In the genomic region with DNA sequence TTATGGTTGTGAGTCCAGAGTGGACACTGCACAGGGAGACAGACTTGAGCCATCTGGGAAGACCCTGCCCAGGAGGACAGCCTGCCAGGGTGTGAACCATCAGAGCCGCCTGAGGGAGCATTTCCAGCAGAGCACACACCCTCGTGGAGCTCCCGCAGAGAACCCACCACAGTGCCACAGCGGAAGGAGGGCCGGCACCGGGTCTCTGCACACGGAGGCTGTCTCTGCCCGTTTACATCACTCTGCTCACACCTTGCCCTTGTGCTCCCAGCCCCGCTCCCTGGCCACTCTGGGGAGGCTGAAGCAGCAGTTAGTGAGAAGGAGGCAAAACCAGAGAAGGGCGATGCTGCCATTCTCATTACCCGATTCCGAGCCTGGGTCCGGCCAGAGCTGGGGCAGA, we compare ENCODE assay signal across 22 cellular contexts.
"Had no signal": no experiment of that assay in that cellular context is flagged by ENCODE, and none has a peak within 500 bp of the region (broad histone marks: within the 10 kb centered on the region; RNA-seq: fewer than 3 reads in every experiment).

No MANE protein-coding gene starts in this region.

- H3K9me3 Mint-ChIP-seq: dendritic cell treated with granulocyte-macrophage colony-stimulating factor and Interleukin-4, amounts not matched to agents 40 ng/mL and 50 ng/mL, for 4 days; effector memory CD8-positive, alpha-beta T cell; naive thymus-derived CD4-positive, alpha-beta T cell; neural crest cell; stimulated activated naive B cell treated with anti-CD40 and anti-IgM and Interleukin-4, amounts not matched to agents 10 μg/mL and 1 μg/mL and 100 μg/mL, for 72 hours; stimulated activated naive CD8-positive, alpha-beta T cell treated with anti-CD3 and anti-CD28 coated beads, Interleukin-15, amount 100 ng/mL, for 72 hours had no signal

- H3K27me3 Mint-ChIP-seq: naive thymus-derived CD4-positive, alpha-beta T cell; stimulated activated naive CD8-positive, alpha-beta T cell treated with anti-CD3 and anti-CD28 coated beads, Interleukin-15, amount 100 ng/mL, for 72 hours had no signal

- H3K9me3 ChIP-seq: esophagus muscularis mucosa, gastrocnemius medialis, pancreas, prostate gland, spleen, testis, tibial nerve had no signal

- H3K4me1 Mint-ChIP-seq: stimulated activated naive B cell treated with anti-CD40 and anti-IgM and Interleukin-4, amounts not matched to agents 10 μg/mL and 1 μg/mL and 100 μg/mL, for 72 hours had no signal

- ATAC-seq: effector memory CD8-positive, alpha-beta T cell; gastrocnemius medialis; left lobe of liver; naive thymus-derived CD4-positive, alpha-beta T cell; pancreas; sciatic nerve; stimulated activated naive B cell treated with anti-CD40 and anti-IgM and Interleukin-4, amounts not matched to agents 10 μg/mL and 1 μg/mL and 100 μg/mL, for 72 hours; stimulated activated naive CD8-positive, alpha-beta T cell treated with anti-CD3 and anti-CD28 coated beads, Interleukin-15, amount 100 ng/mL, for 72 hours had no signal

- DNase-seq: effector memory CD8-positive, alpha-beta T cell; gastrocnemius medialis; islet precursor cell; mammary epithelial cell; naive thymus-derived CD4-positive, alpha-beta T cell; nucleus accumbens; pancreas; spleen; stimulated activated CD4-positive, alpha-beta T cell treated with anti-CD3 and anti-CD28 coated beads, Interleukin-15, amount 100 ng/mL, for 24 hours; stimulated activated CD4-positive, alpha-beta T cell treated with anti-CD3 and anti-CD28 coated beads, Interleukin-1b, Interleukin-23, amount 100 ng/mL, for 48 hours; stimulated activated CD4-positive, alpha-beta T cell treated with anti-CD3 and anti-CD28 coated beads, Interleukin-4, amount 100 ng/mL, for 24 hours; stimulated activated naive B cell treated with anti-CD40 and anti-IgM and Interleukin-4, amounts not matched to agents 10 μg/mL and 1 μg/mL and 100 μg/mL, for 72 hours; stimulated activated naive CD8-positive, alpha-beta T cell treated with anti-CD3 and anti-CD28 coated beads, Interleukin-15, amount 100 ng/mL, for 72 hours; testis had no signal

- H3K4me3 ChIP-seq: esophagus muscularis mucosa, gastrocnemius medialis, pancreas, prostate gland, spleen, testis, tibial nerve had no signal

- H3K27me3 ChIP-seq: esophagus muscularis mucosa, gastrocnemius medialis, pancreas, spleen, testis, tibial nerve had no signal

- H3K36me3 ChIP-seq: esophagus muscularis mucosa, gastrocnemius medialis, pancreas, prostate gland, spleen, tibial nerve had no signal

- H3K4me3 Mint-ChIP-seq: dendritic cell treated with granulocyte-macrophage colony-stimulating factor and Interleukin-4, amounts not matched to agents 40 ng/mL and 50 ng/mL, for 4 days; effector memory CD8-positive, alpha-beta T cell; naive thymus-derived CD4-positive, alpha-beta T cell; neural crest cell; stimulated activated naive B cell treated with anti-CD40 and anti-IgM and Interleukin-4, amounts not matched to agents 10 μg/mL and 1 μg/mL and 100 μg/mL, for 72 hours; stimulated activated naive CD8-positive, alpha-beta T cell treated with anti-CD3 and anti-CD28 coated beads, Interleukin-15, amount 100 ng/mL, for 72 hours had no signal

- H3K27ac ChIP-seq: epithelial cell of prostate, esophagus muscularis mucosa, gastrocnemius medialis, pancreas, prostate gland, spleen, testis had no signal

- H3K36me3 Mint-ChIP-seq: stimulated activated naive B cell treated with anti-CD40 and anti-IgM and Interleukin-4, amounts not matched to agents 10 μg/mL and 1 μg/mL and 100 μg/mL, for 72 hours had no signal

- H3K27ac Mint-ChIP-seq: dendritic cell treated with granulocyte-macrophage colony-stimulating factor and Interleukin-4, amounts not matched to agents 40 ng/mL and 50 ng/mL, for 4 days; effector memory CD8-positive, alpha-beta T cell; stimulated activated naive B cell treated with anti-CD40 and anti-IgM and Interleukin-4, amounts not matched to agents 10 μg/mL and 1 μg/mL and 100 μg/mL, for 72 hours had no signal
